ENCODE assay signal across 9 cellular contexts in genomic region chr16:87636050-87636684, GRCh38. TPM values are rescaled to one million over a fixed set of nuclear protein-coding genes. Genes with fewer than 3 reads are reported as not detected.
DNase-seq lines count a peak whose midpoint lies in the region; ATAC-seq and TF ChIP-seq lines count a peak whose summit lies in the region.
"Had no signal": no experiment of that assay in that cellular context is flagged by ENCODE, and none has a peak within 500 bp of the region (broad histone marks: within the 10 kb centered on the region; RNA-seq: fewer than 3 reads in every experiment).

No MANE protein-coding gene starts in this region.

- H3K9me3 Mint-ChIP-seq in Calu3 (ENCODE audit: low read depth, unreplicated experiment), result peaks cover under 1% of the 10 kb centered on the region
- peaks cover 0 to 12% (median 5%) of the 10 kb centered on the region in 11 donors for H3K9me3 Mint-ChIP-seq in naive thymus-derived CD4-positive, alpha-beta T cell
- H3K9me3 Mint-ChIP-seq in stimulated activated memory B cell treated with anti-CD40 and anti-IgM and Interleukin-4, amounts not matched to agents 10 μg/mL and 1 μg/mL and 100 μg/mL, for 72 hours, result peaks cover 6% of the 10 kb centered on the region

- peaks cover 79% of the 10 kb centered on the region for H3K27me3 Mint-ChIP-seq in Calu3 (ENCODE audit: unreplicated experiment)
- H3K27me3 Mint-ChIP-seq in naive thymus-derived CD4-positive, alpha-beta T cell, result peaks cover 0 to 13% (median 6%) of the 10 kb centered on the region in 5 donors
- H3K27me3 Mint-ChIP-seq in stimulated activated memory B cell treated with anti-CD40 and anti-IgM and Interleukin-4, amounts not matched to agents 10 μg/mL and 1 μg/mL and 100 μg/mL, for 72 hours, result peaks cover 34% of the 10 kb centered on the region

- CTCF ChIA-PET in Calu3 (lab: Charles Lee), result interaction anchor here (0.6 to 2.8 kb wide), 29 partner anchors 10 to 575 kb away, joined by 3 to 57 read pairs (median 5); partner anchors contain the start of genes C16orf95 and FBXO31
- CTCF ChIA-PET in naive thymus-derived CD4-positive, alpha-beta T cell (lab: Charles Lee), result interaction anchor here (0.5 to 3.0 kb wide), 39 partner anchors 8 to 1073 kb away, joined by 3 to 35 read pairs (median 4); partner anchors contain the start of genes C16orf95 and KLHDC4

- TF ChIP-seq CTCF in Calu3 (IDR thresholded peaks at IDR 0.05; ENCODE audit: unreplicated experiment) (peak; percentile 74), epithelial cell of proximal tubule (conservative IDR thresholded peaks at IDR 0.05; ENCODE audit: low read depth, low read length) (peak; percentile 75)

- H3K4me3 Mint-ChIP-seq in Calu3 (ENCODE audit: low read depth, unreplicated experiment), result peak overlapping the region; percentile 67
- peak overlapping the region; percentile 55 to 91 (median 88) for H3K4me3 Mint-ChIP-seq in naive thymus-derived CD4-positive, alpha-beta T cell
- H3K4me3 Mint-ChIP-seq in stimulated activated memory B cell treated with anti-CD40 and anti-IgM and Interleukin-4, amounts not matched to agents 10 μg/mL and 1 μg/mL and 100 μg/mL, for 72 hours, result peak overlapping the region; percentile 78

- H3K27me3 ChIP-seq in naive thymus-derived CD4-positive, alpha-beta T cell (ENCODE audit: control insufficient read depth in 2 of 2, insufficient read depth in 2 of 2, low read length in 2 of 2), result no peaks in the 10 kb centered on the region

- ATAC-seq in naive thymus-derived CD4-positive, alpha-beta T cell, result peak; percentile 94
- peak; percentile 88 for ATAC-seq in stimulated activated memory B cell treated with anti-CD40 and anti-IgM and Interleukin-4, amounts not matched to agents 10 μg/mL and 1 μg/mL and 100 μg/mL, for 72 hours
- no peak for ATAC-seq in GM21619 (IDR thresholded peaks at IDR 0.05; ENCODE audit: unreplicated experiment)

- H3K9me3 ChIP-seq in naive thymus-derived CD4-positive, alpha-beta T cell (ENCODE audit: control insufficient read depth in 2 of 3, low read length in 3 of 3), result peaks cover 0 to 2% (median 0%) of the 10 kb centered on the region in 3 experiments

- H3K36me3 ChIP-seq in naive thymus-derived CD4-positive, alpha-beta T cell (ENCODE audit: control insufficient read depth in 2 of 3, insufficient read depth in 3 of 3, low read length in 3 of 3), result no peaks in the 10 kb centered on the region

- no peaks in the 10 kb centered on the region for H3K4me1 Mint-ChIP-seq in Calu3 (ENCODE audit: low read depth, unreplicated experiment)
- H3K4me1 Mint-ChIP-seq in naive thymus-derived CD4-positive, alpha-beta T cell, result peaks cover 3 to 16% (median 11%) of the 10 kb centered on the region in 7 donors
- peaks cover 21% of the 10 kb centered on the region for H3K4me1 Mint-ChIP-seq in stimulated activated memory B cell treated with anti-CD40 and anti-IgM and Interleukin-4, amounts not matched to agents 10 μg/mL and 1 μg/mL and 100 μg/mL, for 72 hours

- intact Hi-C loops in Calu3 (cut with micrococcal nuclease; ENCODE audit: unreplicated experiment), result loop anchor here (1.0 to 10.0 kb wide), 5 partner anchors 84 to 321 kb away; partner anchors contain the start of gene C16orf95
- intact Hi-C loops in naive thymus-derived CD4-positive, alpha-beta T cell (cut with micrococcal nuclease), result loop anchor here (1.0 to 2.0 kb wide), 7 partner anchors 85 to 319 kb away; partner anchors contain the start of gene C16orf95 (in 1 of the 2)

- BruUV-seq in Calu3 (replicated peaks; lab: Mats Ljungman, UMichigan), result no TSS peak

- peak overlapping the region; percentile 33 for H3K4me3 ChIP-seq in epithelial cell of proximal tubule (ENCODE audit: low read depth, low read length)
- H3K4me3 ChIP-seq in naive thymus-derived CD4-positive, alpha-beta T cell (ENCODE audit: low read length), result peak overlapping the region; percentile 56

- H3K36me3 Mint-ChIP-seq in Calu3 (ENCODE audit: insufficient read depth, unreplicated experiment), result peaks cover 7% of the 10 kb centered on the region
- H3K36me3 Mint-ChIP-seq in naive thymus-derived CD4-positive, alpha-beta T cell, result peaks cover 0 to 6% (median 0%) of the 10 kb centered on the region in 5 donors
- peaks cover 4% of the 10 kb centered on the region for H3K36me3 Mint-ChIP-seq in stimulated activated memory B cell treated with anti-CD40 and anti-IgM and Interleukin-4, amounts not matched to agents 10 μg/mL and 1 μg/mL and 100 μg/mL, for 72 hours

- POLR2A ChIA-PET in naive thymus-derived CD4-positive, alpha-beta T cell (lab: Charles Lee), result interaction anchor here (0.6 to 1.7 kb wide), 9 partner anchors 128 to 1082 kb away, joined by 3 to 5 read pairs (median 3); partner anchors contain the start of genes C16orf95, FBXO31 and KLHDC4

- peak overlapping the region; percentile 53 for H3K27ac ChIP-seq in naive thymus-derived CD4-positive, alpha-beta T cell (ENCODE audit: low read depth, low read length)

- peaks cover 6 to 8% of the 10 kb centered on the region in 2 donors for H3K4me1 ChIP-seq in naive thymus-derived CD4-positive, alpha-beta T cell (ENCODE audit: control insufficient read depth in 2 of 2, insufficient read depth in 2 of 2, low read length in 2 of 2)

- DNase-seq in Calu3 (peak; percentile 91), HuH-7 (ENCODE audit: low spot score) (peak; percentile 99), OCI-M2 (lab: John Stamatoyannopoulos, UW; ENCODE audit: unreplicated experiment) (peak; percentile 22), activated T-cell treated with anti-CD3 and anti-CD28 coated beads for 24 hours (ENCODE audit: low read depth) (peak; percentile 81), epithelial cell of proximal tubule (ENCODE audit: low read depth) (peak; percentile 44)
- DNase-seq in naive thymus-derived CD4-positive, alpha-beta T cell, result peak; percentile 65 to 81 (median 75)

- H3K27ac Mint-ChIP-seq in Calu3 (ENCODE audit: unreplicated experiment), result no peak overlapping the region
- H3K27ac Mint-ChIP-seq in naive thymus-derived CD4-positive, alpha-beta T cell, result peak overlapping the region in 8 of 9 donors; percentile 41 to 94 (median 76)
- peak overlapping the region; percentile 50 for H3K27ac Mint-ChIP-seq in stimulated activated memory B cell treated with anti-CD40 and anti-IgM and Interleukin-4, amounts not matched to agents 10 μg/mL and 1 μg/mL and 100 μg/mL, for 72 hours

RNA-seq across cellular contexts. Expression of gene JPH3, which starts 33.9 kb away (rescaled TPM):
- 0.57 and 1.2 TPM in 2 replicates for total RNA-seq in Calu3 (2022)
- 0.14 and 0.40 TPM in 2 replicates for total RNA-seq in epithelial cell of proximal tubule
- not detected for total RNA-seq in naive thymus-derived CD4-positive, alpha-beta T cell
- polyA plus RNA-seq in naive thymus-derived CD4-positive, alpha-beta T cell, result not detected
- total RNA-seq: activated CD8-positive, alpha-beta memory T cell treated with anti-CD3 and anti-CD28 coated beads for 36 hours had no signal

Comparison
In these comparisons a context has a peak if more than half of its experiments do, and no peak if none do; other contexts are left out.
1. DNase-seq: peak in every context shown above with its lines; median percentile 99 in HuH-7; 91 in Calu3; 81 in activated T-cell treated with anti-CD3 and anti-CD28 coated beads for 24 hours; 75 in naive thymus-derived CD4-positive, alpha-beta T cell; 44 in epithelial cell of proximal tubule; 22 in OCI-M2.